18 cellular contexts compared by ENCODE assay signal in the genomic region with DNA sequence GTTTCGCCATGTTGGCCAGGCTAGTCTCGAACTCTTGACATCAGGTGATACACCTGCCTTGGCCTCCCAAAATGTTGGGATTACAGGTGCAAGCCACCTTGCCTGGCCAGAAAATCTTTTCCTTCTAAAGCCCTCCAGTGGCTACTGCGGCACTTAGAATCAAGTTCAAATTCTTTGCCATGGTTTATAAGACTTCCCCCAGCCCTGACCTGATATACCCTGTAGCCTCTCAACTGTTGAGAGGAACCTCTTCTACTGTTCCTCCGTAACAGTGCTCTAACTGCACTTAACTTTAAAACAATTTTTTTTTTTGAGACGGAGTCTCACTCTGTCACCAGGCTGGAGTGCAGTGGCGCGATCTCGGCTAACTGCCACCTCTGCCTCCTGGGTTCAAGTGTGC.
A peak's percentile ranks its signal among the peaks of the same experiment; 100 is the strongest.
DNase-seq lines count a peak whose midpoint lies in the region; ATAC-seq, FAIRE-seq and TF ChIP-seq lines count a peak whose summit lies in the region.
"Had no signal": no experiment of that assay in that cellular context is flagged by ENCODE, and none has a peak within 500 bp of the region (broad histone marks: within the 10 kb centered on the region; RNA-seq: fewer than 3 reads in every experiment).

No MANE protein-coding gene starts in this region.

- H3K36me3 ChIP-seq in BLaER1, result no peaks in the 10 kb centered on the region
- no peaks in the 10 kb centered on the region for H3K36me3 ChIP-seq in CD8-positive, alpha-beta memory T cell (ENCODE audit: insufficient read depth, low read length)
- H3K36me3 ChIP-seq: heart left ventricle, lower lobe of right lung, suprapubic skin had no signal

- no peaks in the 10 kb centered on the region for H3K27me3 Mint-ChIP-seq in CD8-positive, alpha-beta memory T cell
- H3K27me3 Mint-ChIP-seq in activated CD8-positive, alpha-beta T cell treated with anti-CD3 and anti-CD28 coated beads, Interleukin-2, amount 10 ng/mL, durations not matched to agents 7 days and 5 days (ENCODE audit: low read depth), result no peaks in the 10 kb centered on the region
- no peaks in the 10 kb centered on the region for H3K27me3 Mint-ChIP-seq in naive B cell
- no peaks in the 10 kb centered on the region for H3K27me3 Mint-ChIP-seq in activated CD4-positive, alpha-beta T cell treated with anti-CD3 and anti-CD28 coated beads for 36 hours
- H3K27me3 Mint-ChIP-seq: progenitor cell of endocrine pancreas had no signal

- peaks cover 52 to 82% (median 72%) of the 10 kb centered on the region in 3 donors for H3K4me1 Mint-ChIP-seq in CD8-positive, alpha-beta memory T cell
- peaks cover 79% of the 10 kb centered on the region for H3K4me1 Mint-ChIP-seq in activated CD8-positive, alpha-beta T cell treated with anti-CD3 and anti-CD28 coated beads, Interleukin-2, amount 10 ng/mL, durations not matched to agents 7 days and 5 days (ENCODE audit: low read depth)
- H3K4me1 Mint-ChIP-seq in naive B cell, result peaks cover 50 to 77% (median 64%) of the 10 kb centered on the region in 3 donors
- peaks cover 50% of the 10 kb centered on the region for H3K4me1 Mint-ChIP-seq in activated CD4-positive, alpha-beta T cell treated with anti-CD3 and anti-CD28 coated beads for 36 hours

- no peaks in the 10 kb centered on the region for H4K20me1 ChIP-seq in BLaER1

- no peak overlapping the region for H3K9ac ChIP-seq in BLaER1
- H3K9ac ChIP-seq: KMS-11 had no signal

- TF ChIP-seq POLR2A in lower leg skin (IDR thresholded peaks at IDR 0.05), result no peak

- peak overlapping the region in 6 of 8 donors; percentile 51 to 99 (median 98) for H3K27ac Mint-ChIP-seq in CD8-positive, alpha-beta memory T cell
- peak overlapping the region; percentile 86 for H3K27ac Mint-ChIP-seq in activated CD8-positive, alpha-beta T cell treated with anti-CD3 and anti-CD28 coated beads, Interleukin-2, amount 10 ng/mL, durations not matched to agents 7 days and 5 days
- peak overlapping the region; percentile 87 to 99 (median 98) for H3K27ac Mint-ChIP-seq in naive B cell
- no peak overlapping the region for H3K27ac Mint-ChIP-seq in activated CD4-positive, alpha-beta T cell treated with anti-CD3 and anti-CD28 coated beads for 36 hours

- POLR2A ChIA-PET in CD8-positive, alpha-beta memory T cell (lab: Charles Lee), result no interaction called here
- POLR2A ChIA-PET in activated CD8-positive, alpha-beta T cell treated with anti-CD3 and anti-CD28 coated beads, Interleukin-2, amount 10 ng/mL, durations not matched to agents 7 days and 5 days (lab: Charles Lee), result interaction anchor here (0.6 to 1.5 kb wide), 2 partner anchors 81 to 99 kb away, joined by 3 to 4 read pairs; no protein-coding TSS in a partner anchor
- POLR2A ChIA-PET in activated CD4-positive, alpha-beta T cell treated with anti-CD3 and anti-CD28 coated beads for 36 hours (lab: Charles Lee), result no interaction called here

- peaks cover 0 to 4% (median 2%) of the 10 kb centered on the region in 5 donors for H3K9me3 Mint-ChIP-seq in CD8-positive, alpha-beta memory T cell
- H3K9me3 Mint-ChIP-seq in activated CD8-positive, alpha-beta T cell treated with anti-CD3 and anti-CD28 coated beads, Interleukin-2, amount 10 ng/mL, durations not matched to agents 7 days and 5 days (ENCODE audit: insufficient read depth), result peaks cover 20% of the 10 kb centered on the region
- peaks cover 0 to 9% (median 4%) of the 10 kb centered on the region in 7 donors for H3K9me3 Mint-ChIP-seq in naive B cell
- H3K9me3 Mint-ChIP-seq in activated CD4-positive, alpha-beta T cell treated with anti-CD3 and anti-CD28 coated beads for 36 hours (ENCODE audit: low read depth), result no peaks in the 10 kb centered on the region

- peak overlapping the region; percentile 34 for H3K4me2 ChIP-seq in BLaER1
- H3K4me2 ChIP-seq: KMS-11 had no signal

- peaks cover 26% of the 10 kb centered on the region for H3K9me3 ChIP-seq in BLaER1
- no peaks in the 10 kb centered on the region for H3K9me3 ChIP-seq in CD8-positive, alpha-beta memory T cell (ENCODE audit: low read length)
- H3K9me3 ChIP-seq: heart left ventricle, lower lobe of right lung, suprapubic skin had no signal

- H3K36me3 Mint-ChIP-seq in CD8-positive, alpha-beta memory T cell, result peaks cover 0 to 6% (median 2%) of the 10 kb centered on the region in 3 donors
- H3K36me3 Mint-ChIP-seq in activated CD8-positive, alpha-beta T cell treated with anti-CD3 and anti-CD28 coated beads, Interleukin-2, amount 10 ng/mL, durations not matched to agents 7 days and 5 days (ENCODE audit: low read depth), result peaks cover 37% of the 10 kb centered on the region
- peaks cover 0 to 12% of the 10 kb centered on the region in 2 donors for H3K36me3 Mint-ChIP-seq in naive B cell
- peaks cover 2% of the 10 kb centered on the region for H3K36me3 Mint-ChIP-seq in activated CD4-positive, alpha-beta T cell treated with anti-CD3 and anti-CD28 coated beads for 36 hours (ENCODE audit: low read depth)

- no peak overlapping the region for H3K4me3 ChIP-seq in BLaER1
- H3K4me3 ChIP-seq in CD8-positive, alpha-beta memory T cell (ENCODE audit: low read length), result peak overlapping the region; percentile 47
- H3K4me3 ChIP-seq in lower leg skin (ENCODE audit: low read depth, poor library complexity, severe bottlenecking), result no peak overlapping the region
- H3K4me3 ChIP-seq: heart left ventricle, lower lobe of right lung, suprapubic skin had no signal

- no peak for ATAC-seq in activated CD8-positive, alpha-beta T cell treated with anti-CD3 and anti-CD28 coated beads, Interleukin-2, amount 10 ng/mL, durations not matched to agents 7 days and 5 days
- no peak for ATAC-seq in naive B cell (ENCODE audit: low read depth in 2 of 2)
- ATAC-seq in GM21515 (IDR thresholded peaks at IDR 0.05; ENCODE audit: unreplicated experiment), result no peak
- ATAC-seq in activated CD4-positive, alpha-beta T cell treated with anti-CD3 and anti-CD28 coated beads for 36 hours, result no peak

- no peak for FAIRE-seq in D721Med (lab: Jason Lieb, UNC)
- FAIRE-seq: GM12891 had no signal

- 93 to 94% methylated on average over 8 of the region's 8 CpGs for WGBS in lower leg skin, 2 donors

- intact Hi-C loops in activated CD4-positive, alpha-beta T cell treated with anti-CD3 and anti-CD28 coated beads for 36 hours (cut with DNase I, micrococcal nuclease), result no loop called here
- intact Hi-C loops in lower leg skin (cut with DNase I; ENCODE audit: low total_unique reads), result no loop called here

- DNase-seq in CD8-positive, alpha-beta memory T cell, result no peak
- no peak for DNase-seq in activated CD8-positive, alpha-beta T cell treated with anti-CD3 and anti-CD28 coated beads, Interleukin-2, amount 10 ng/mL, durations not matched to agents 7 days and 5 days
- no peak for DNase-seq in naive B cell
- no peak for DNase-seq in activated CD4-positive, alpha-beta T cell treated with anti-CD3 and anti-CD28 coated beads for 36 hours
- DNase-seq in lower leg skin (ENCODE audit: low spot score in 2 of 2), result no peak
- DNase-seq in D721Med (ENCODE audit: insufficient read length, low spot score), result no peak
- DNase-seq: DMS 273 treated with DMSO at 0.1 percent for 48 hours, NCI-H1048, NCI-H2029, SHP77 treated with DMSO at 0.1 percent for 48 hours had no signal

- peak overlapping the region in 4 of 7 donors; percentile 17 to 88 (median 80) for H3K4me3 Mint-ChIP-seq in CD8-positive, alpha-beta memory T cell
- peak overlapping the region; percentile 69 for H3K4me3 Mint-ChIP-seq in activated CD8-positive, alpha-beta T cell treated with anti-CD3 and anti-CD28 coated beads, Interleukin-2, amount 10 ng/mL, durations not matched to agents 7 days and 5 days
- peak overlapping the region in 6 of 8 donors; percentile 65 to 89 (median 80) for H3K4me3 Mint-ChIP-seq in naive B cell
- H3K4me3 Mint-ChIP-seq in activated CD4-positive, alpha-beta T cell treated with anti-CD3 and anti-CD28 coated beads for 36 hours, result no peak overlapping the region

- H3K27ac ChIP-seq in BLaER1, result peak overlapping the region; percentile 30
- peak overlapping the region; percentile 32 for H3K27ac ChIP-seq in CD8-positive, alpha-beta memory T cell (ENCODE audit: low read depth, low read length)
- H3K27ac ChIP-seq: KMS-11, lower lobe of right lung, suprapubic skin had no signal

- no peaks in the 10 kb centered on the region for H3K27me3 ChIP-seq in BLaER1
- H3K27me3 ChIP-seq in CD8-positive, alpha-beta memory T cell (ENCODE audit: insufficient read depth, low read length, poor library complexity, severe bottlenecking), result no peaks in the 10 kb centered on the region
- H3K27me3 ChIP-seq: heart left ventricle, suprapubic skin had no signal

- CTCF ChIA-PET in CD8-positive, alpha-beta memory T cell (lab: Charles Lee), result interaction anchor here (1.2 kb wide), 1 partner anchor 18 kb away, joined by 3 read pairs; no protein-coding TSS in a partner anchor
- CTCF ChIA-PET in activated CD8-positive, alpha-beta T cell treated with anti-CD3 and anti-CD28 coated beads, Interleukin-2, amount 10 ng/mL, durations not matched to agents 7 days and 5 days (lab: Charles Lee), result no interaction called here
- CTCF ChIA-PET in activated CD4-positive, alpha-beta T cell treated with anti-CD3 and anti-CD28 coated beads for 36 hours (lab: Charles Lee), result interaction anchor here (0.6 kb wide), 1 partner anchor 22 kb away, joined by 3 read pairs; no protein-coding TSS in a partner anchor

- H3K4me1 ChIP-seq in BLaER1, result peaks cover 71% of the 10 kb centered on the region
- H3K4me1 ChIP-seq in CD8-positive, alpha-beta memory T cell (ENCODE audit: insufficient read depth, low read length), result peaks cover 69% of the 10 kb centered on the region

- no peak for TF ChIP-seq CTCF in lower leg skin (IDR thresholded peaks at IDR 0.05)
- no peak for TF ChIP-seq CTCF in D721Med (IDR thresholded peaks at IDR 0.05; ENCODE audit: insufficient read depth, missing control alignments)
